In genomic region chr12:21439347-21439746, GRCh38 we compare ENCODE assay signal across 14 cellular contexts. TPM values are rescaled to one million over a fixed set of nuclear protein-coding genes. Genes with fewer than 3 reads are reported as not detected.
DNase-seq lines count a peak whose midpoint lies in the region; ATAC-seq, FAIRE-seq and TF ChIP-seq lines count a peak whose summit lies in the region.
"Had no signal": no experiment of that assay in that cellular context is flagged by ENCODE, and none has a peak within 500 bp of the region (broad histone marks: within the 10 kb centered on the region; RNA-seq: fewer than 3 reads in every experiment).

No MANE protein-coding gene starts in this region.

- H3K4me3 Mint-ChIP-seq in activated CD8-positive, alpha-beta memory T cell treated with anti-CD3 and anti-CD28 coated beads, Interleukin-2, amount 10 ng/mL, durations not matched to agents 7 days and 5 days: peak overlapping the region; percentile 90
- peak overlapping the region; percentile 24 for H3K4me3 Mint-ChIP-seq in neural crest cell

- in situ Hi-C loops in K562 (cut with MboI): loop anchor here (5.0 kb wide), 1 partner anchor 127 kb away; no protein-coding TSS in a partner anchor
- in situ Hi-C loops in brain microvascular endothelial cell (cut with HindIII; ENCODE audit: low pct_ligation_motif_present, low sequenced_read_pairs): no loop called here

- TF ChIP-seq CTCF in PC-3 (conservative IDR thresholded peaks at IDR 0.05; ENCODE audit: low read depth, low read length) (no peak), K562 (IDR thresholded peaks at IDR 0.05 in 2 of 3, conservative IDR thresholded peaks at IDR 0.05 in 1 of 3; ENCODE audit: insufficient read depth in 2 of 3, low read depth in 1 of 3, low read length in 3 of 3) (no peak), neural crest cell (conservative IDR thresholded peaks at IDR 0.05) (no peak), brain microvascular endothelial cell (IDR thresholded peaks at IDR 0.05; ENCODE audit: low read depth, low read length, missing control alignments) (no peak)

- no peaks in the 10 kb centered on the region for H3F3A ChIP-seq in PC-3 (ENCODE audit: low read length, unreplicated experiment)

- FAIRE-seq in K562 (lab: Jason Lieb, UNC): no peak
- FAIRE-seq: colon had no signal

- H3K36me3 ChIP-seq in PC-3 (ENCODE audit: low read depth, low read length): no peaks in the 10 kb centered on the region
- no peaks in the 10 kb centered on the region for H3K36me3 ChIP-seq in K562 (ENCODE audit: control insufficient read depth, insufficient read depth, low read length)
- no peaks in the 10 kb centered on the region for H3K36me3 ChIP-seq in brain microvascular endothelial cell (replicated peaks)

- TF ChIP-seq EP300 in K562 (IDR thresholded peaks at IDR 0.05; ENCODE audit: low read length): no peak

- no peak for ATAC-seq in activated CD8-positive, alpha-beta memory T cell treated with anti-CD3 and anti-CD28 coated beads, Interleukin-2, amount 10 ng/mL, durations not matched to agents 7 days and 5 days
- no peak for ATAC-seq in PC-3
- no peak for ATAC-seq in K562
- ATAC-seq: left ventricle myocardium superior had no signal

- H2AFZ ChIP-seq in PC-3 (ENCODE audit: low read length) (no peak overlapping the region), K562 (ENCODE audit: low read depth, low read length) (peak overlapping the region; percentile 87)

- H3K9ac ChIP-seq in PC-3 (ENCODE audit: low read length): no peak overlapping the region
- H3K9ac ChIP-seq in K562 (ENCODE audit: insufficient read depth in 1 of 2, low read depth in 2 of 2, low read length in 2 of 2): peak overlapping the region in 1 of 2 experiments; percentile 94; a peak in 2 of 4 replicates

- H3K4me3 ChIP-seq in PC-3 (ENCODE audit: low read length) (no peak overlapping the region), K562 (peak overlapping the region; percentile 70; the same call in 1 of the 2 replicates), brain microvascular endothelial cell (ENCODE audit: low read depth, low read length) (no peak overlapping the region)

- intact Hi-C loops in PC-3 (cut with micrococcal nuclease): no loop called here
- intact Hi-C loops in K562 (cut with micrococcal nuclease): loop anchor here (5.0 kb wide), 1 partner anchor 243 kb away; no protein-coding TSS in a partner anchor

- peaks cover 16% of the 10 kb centered on the region for H3K4me1 ChIP-seq in PC-3 (ENCODE audit: insufficient read depth, low read length)
- peaks cover 0 to 6% of the 10 kb centered on the region in 2 experiments; a peak in 3 of 5 replicates for H3K4me1 ChIP-seq in K562 (replicated peaks in 1 of 2; ENCODE audit: control insufficient read depth in 2 of 2, insufficient read depth in 2 of 2, low read length in 2 of 2)

- H3K27ac Mint-ChIP-seq in activated CD8-positive, alpha-beta memory T cell treated with anti-CD3 and anti-CD28 coated beads, Interleukin-2, amount 10 ng/mL, durations not matched to agents 7 days and 5 days: peak overlapping the region; percentile 95
- no peak overlapping the region for H3K27ac Mint-ChIP-seq in neural crest cell (ENCODE audit: unreplicated experiment)
- H3K27ac Mint-ChIP-seq: H9 had no signal

- H3K27me3 Mint-ChIP-seq in activated CD8-positive, alpha-beta memory T cell treated with anti-CD3 and anti-CD28 coated beads, Interleukin-2, amount 10 ng/mL, durations not matched to agents 7 days and 5 days: peaks cover 6% of the 10 kb centered on the region
- H3K27me3 Mint-ChIP-seq in neural crest cell (ENCODE audit: low read depth): peaks cover 27% of the 10 kb centered on the region

- WGBS in K562 (ENCODE audit: insufficient coverage, low coverage, missing lambda C conversion rate): 70% methylated on average over 3 of the region's 3 CpGs

- no peaks in the 10 kb centered on the region for H3K27me3 ChIP-seq in PC-3 (ENCODE audit: low read length)
- no peaks in the 10 kb centered on the region for H3K27me3 ChIP-seq in K562 (ENCODE audit: control insufficient read depth in 2 of 2, insufficient read depth in 2 of 2, low read length in 2 of 2)
- H3K27me3 ChIP-seq in brain microvascular endothelial cell (replicated peaks): no peaks in the 10 kb centered on the region

- no peaks in the 10 kb centered on the region for H3K9me3 Mint-ChIP-seq in activated CD8-positive, alpha-beta memory T cell treated with anti-CD3 and anti-CD28 coated beads, Interleukin-2, amount 10 ng/mL, durations not matched to agents 7 days and 5 days (ENCODE audit: low read depth)
- H3K9me3 Mint-ChIP-seq in neural crest cell: peaks cover 4% of the 10 kb centered on the region
- H3K9me3 Mint-ChIP-seq: H9 had no signal

- H3K4me2 ChIP-seq in PC-3 (ENCODE audit: low read length) (peak overlapping the region; percentile 80; the same call in 1 of the 2 replicates), K562 (ENCODE audit: insufficient read depth, low read length) (peak overlapping the region; percentile 79)

- H3K27ac ChIP-seq in PC-3 (ENCODE audit: low read length): no peak overlapping the region
- H3K27ac ChIP-seq in K562 (ENCODE audit: extremely low read depth, low read depth, low read length): peak overlapping the region; percentile 96
- H3K27ac ChIP-seq in brain microvascular endothelial cell: no peak overlapping the region
- H3K27ac ChIP-seq: suprapubic skin had no signal

- POLR2A ChIA-PET in PC-3 (lab: Charles Lee; ENCODE audit: unreplicated experiment): no interaction called here
- POLR2A ChIA-PET in K562 (lab: Yijun Ruan, JAX): no interaction called here

- H3K9me2 ChIP-seq in PC-3 (replicated peaks; ENCODE audit: low read length): no peaks in the 10 kb centered on the region

- H4K20me1 ChIP-seq in PC-3 (ENCODE audit: low read length) (peaks cover 7% of the 10 kb centered on the region; the same call in 1 of the 2 replicates), K562 (replicated peaks; ENCODE audit: control insufficient read depth, insufficient read depth, low read length) (no peaks in the 10 kb centered on the region)

- H3K9me1 ChIP-seq in K562 (ENCODE audit: control insufficient read depth, insufficient read depth, low read length): no peaks in the 10 kb centered on the region

- TF ChIP-seq POLR2A in K562 (conservative IDR thresholded peaks at IDR 0.05): no peak

- BruUV-seq in PC-3 (replicated peaks; lab: Mats Ljungman, UMichigan): no TSS peak
- no TSS peak for BruUV-seq in K562 (replicated peaks; lab: Mats Ljungman, UMichigan)

- CTCF ChIA-PET in activated CD8-positive, alpha-beta memory T cell treated with anti-CD3 and anti-CD28 coated beads, Interleukin-2, amount 10 ng/mL, durations not matched to agents 7 days and 5 days (lab: Charles Lee): interaction anchor here (0.7 kb wide), 1 partner anchor 239 kb away, joined by 3 read pairs; no protein-coding TSS in a partner anchor
- CTCF ChIA-PET in PC-3 (lab: Charles Lee) (no interaction called here), K562 (lab: Yijun Ruan, JAX; ENCODE audit: low intra/inter-chr PET ratio) (no interaction called here)

- no peak for DNase-seq in activated CD8-positive, alpha-beta memory T cell treated with anti-CD3 and anti-CD28 coated beads, Interleukin-2, amount 10 ng/mL, durations not matched to agents 7 days and 5 days
- no peak for DNase-seq in activated CD8-positive, alpha-beta memory T cell treated with anti-CD3 and anti-CD28 coated beads, Interleukin-2, amount 50 U/mL, for 48 hours
- DNase-seq in PC-3 (no peak), K562 (ENCODE audit: extremely low read depth in 1 of 4, low spot score in 3 of 4) (no peak), neural crest cell (ENCODE audit: low read depth, low spot score) (no peak), brain microvascular endothelial cell (no peak), GOT3 (lab: John Stamatoyannopoulos, UW) (no peak)
- no peak for DNase-seq in stimulated activated CD4-positive, alpha-beta T cell treated with anti-CD3 and anti-CD28 coated beads, Interleukin-2, amount 100 ng/mL, for 24 hours
- DNase-seq: DMS 273 treated with DMSO at 0.1 percent for 48 hours, H9, left ventricle myocardium superior, NCI-H187 had no signal

- no peak for TF ChIP-seq RAD21 in K562 (CRISPR knock-in tag; conservative IDR thresholded peaks at IDR 0.05 in 1 of 2, IDR thresholded peaks at IDR 0.05 in 1 of 2)

- H3K4me1 Mint-ChIP-seq in activated CD8-positive, alpha-beta memory T cell treated with anti-CD3 and anti-CD28 coated beads, Interleukin-2, amount 10 ng/mL, durations not matched to agents 7 days and 5 days: peaks cover 33% of the 10 kb centered on the region
- H3K4me1 Mint-ChIP-seq in neural crest cell: peaks cover 7% of the 10 kb centered on the region

- H3K36me3 Mint-ChIP-seq in activated CD8-positive, alpha-beta memory T cell treated with anti-CD3 and anti-CD28 coated beads, Interleukin-2, amount 10 ng/mL, durations not matched to agents 7 days and 5 days: peaks cover 30% of the 10 kb centered on the region
- no peaks in the 10 kb centered on the region for H3K36me3 Mint-ChIP-seq in neural crest cell (ENCODE audit: low read depth)

- H3K9me3 ChIP-seq in PC-3 (ENCODE audit: low read length) (no peaks in the 10 kb centered on the region), K562 (replicated peaks; ENCODE audit: control insufficient read depth, insufficient read depth, low read depth, low read length) (no peaks in the 10 kb centered on the region)
- H3K9me3 ChIP-seq: suprapubic skin had no signal

- H3K79me2 ChIP-seq in PC-3 (ENCODE audit: low read length): peaks cover 25% of the 10 kb centered on the region; the same call in 1 of the 2 replicates
- H3K79me2 ChIP-seq in K562 (ENCODE audit: control insufficient read depth, insufficient read depth, low read length): peaks cover 16% of the 10 kb centered on the region

RNA-seq across cellular contexts. Expression of gene PYROXD1, which starts 1.9 kb away (rescaled TPM):
- 10 to 100 TPM; 19.4 to 25.8 TPM for total RNA-seq in activated CD8-positive, alpha-beta memory T cell treated with anti-CD3 and anti-CD28 coated beads, Interleukin-2, amount 10 ng/mL, durations not matched to agents 7 days and 5 days
- total RNA-seq in PC-3 (2014; rRNA removed) (5.5 and 7.4 TPM in 2 replicates), K562 (2014; rRNA removed) (3.5 and 4.0 TPM in 2 replicates), K562 (2014; rRNA removed; fragmentation: Illumina TruSeq; extraction: Trizol) (7.9 and 8.3 TPM in 2 replicates), K562 (2015; rRNA removed; fragmentation: Illumina TruSeq; extraction: Trizol) (4.4 and 5.0 TPM in 2 replicates), K562 (2021) (9.0 and 9.3 TPM in 2 replicates), neural crest cell (6.2 and 8.8 TPM in 2 replicates)
- 3.1 and 19.8 TPM in 2 replicates for total RNA-seq in K562 (2011; cell fraction: chromatin; rRNA removed; ENCODE audit: low replicate concordance)
- total RNA-seq in K562 (2011; cell fraction: nucleolus; rRNA removed): 3.3 and 3.6 TPM in 2 replicates
- 6.2 and 10.0 TPM in 2 replicates for total RNA-seq in K562 (2011; cell fraction: nucleoplasm; rRNA removed)
- polyA plus RNA-seq in K562 (2011; rRNA removed) (7.4 and 8.2 TPM in 2 replicates), K562 (2014; fragmentation: Illumina TruSeq; extraction: Trizol) (6.1 and 6.8 TPM in 2 replicates), K562 (2014; fragmentation: Nextera tagmentation; extraction: Ambion mirVana) (1 to 10 TPM; 4.7 to 5.8 TPM), K562 (2014; rRNA removed) (5.7 and 6.0 TPM in 2 replicates)
- polyA plus RNA-seq in K562 (2011; cell fraction: cytosol; rRNA removed): 2.1 and 4.6 TPM in 2 replicates
- 4.4 and 5.4 TPM in 2 replicates for polyA plus RNA-seq in K562 (2011; cell fraction: nucleus; rRNA removed)
- polyA plus RNA-seq in K562 (2012): 4.7 and 8.1 TPM in 2 replicates
- 14.8 and 17.2 TPM in 2 replicates for polyA minus RNA-seq in K562 (2011; rRNA and poly(A)+ RNA removed)
- 3.4 and 4.5 TPM in 2 replicates for polyA minus RNA-seq in K562 (2011; cell fraction: cytosol; rRNA and poly(A)+ RNA removed)
- polyA minus RNA-seq in K562 (2011; cell fraction: nucleus; rRNA and poly(A)+ RNA removed): 5.8 and 14.8 TPM in 2 replicates
